In the genomic region with DNA sequence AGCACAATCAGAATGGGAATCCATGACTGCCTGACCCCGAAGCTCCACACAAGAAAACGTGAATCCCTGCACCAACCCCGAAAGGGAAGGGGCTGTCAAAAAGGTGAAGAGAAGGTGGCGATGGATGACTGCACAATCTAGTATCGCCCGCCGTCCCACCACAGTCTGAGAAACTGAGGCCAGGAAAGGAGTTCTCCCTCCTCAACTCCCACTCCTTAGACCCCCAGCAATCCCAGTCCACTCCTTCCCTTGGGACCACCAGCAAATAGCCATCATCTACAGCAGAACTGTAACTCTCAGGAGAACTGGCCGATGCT, we compare ENCODE assay signal across 8 cellular contexts. TPM values are rescaled to one million over a fixed set of nuclear protein-coding genes. Genes with fewer than 3 reads are reported as not detected.
DNase-seq lines count a peak whose midpoint lies in the region; ATAC-seq lines count a peak whose summit lies in the region.

No MANE protein-coding gene starts in this region.

- H3K4me1 Mint-ChIP-seq in activated CD4-positive, alpha-beta T cell treated with anti-CD3 and anti-CD28 coated beads for 36 hours: peaks cover 34% of the 10 kb centered on the region
- peaks cover 36% of the 10 kb centered on the region for H3K4me1 Mint-ChIP-seq in activated CD8-positive, alpha-beta T cell treated with anti-CD3 and anti-CD28 coated beads, Interleukin-2, amount 10 ng/mL, durations not matched to agents 7 days and 5 days (ENCODE audit: low read depth)

- H3K27me3 Mint-ChIP-seq in activated CD4-positive, alpha-beta T cell treated with anti-CD3 and anti-CD28 coated beads for 36 hours: no peaks in the 10 kb centered on the region
- no peaks in the 10 kb centered on the region for H3K27me3 Mint-ChIP-seq in activated CD8-positive, alpha-beta T cell treated with anti-CD3 and anti-CD28 coated beads, Interleukin-2, amount 10 ng/mL, durations not matched to agents 7 days and 5 days (ENCODE audit: low read depth)

- peaks cover 12% of the 10 kb centered on the region for H3K36me3 Mint-ChIP-seq in activated CD4-positive, alpha-beta T cell treated with anti-CD3 and anti-CD28 coated beads for 36 hours (ENCODE audit: low read depth)
- peaks cover 20% of the 10 kb centered on the region for H3K36me3 Mint-ChIP-seq in activated CD8-positive, alpha-beta T cell treated with anti-CD3 and anti-CD28 coated beads, Interleukin-2, amount 10 ng/mL, durations not matched to agents 7 days and 5 days (ENCODE audit: low read depth)

- no peaks in the 10 kb centered on the region for H3K27me3 ChIP-seq in subcutaneous abdominal adipose tissue (ENCODE audit: control insufficient read depth in 5 of 5, insufficient read depth in 4 of 5, low read length in 5 of 5)

- H3K4me1 ChIP-seq in subcutaneous abdominal adipose tissue (ENCODE audit: control insufficient read depth in 5 of 5, insufficient read depth in 5 of 5, low read length in 5 of 5): peaks cover 4 to 25% (median 21%) of the 10 kb centered on the region in 5 donors

- H3K9ac ChIP-seq in subcutaneous abdominal adipose tissue (ENCODE audit: low read length in 5 of 5): peak overlapping the region; percentile 85 to 94 (median 88)

- H3K36me3 ChIP-seq in subcutaneous abdominal adipose tissue (ENCODE audit: control insufficient read depth in 5 of 5, insufficient read depth in 5 of 5, low read length in 5 of 5): peaks cover 0 to 11% (median 7%) of the 10 kb centered on the region in 5 donors

- peak; percentile 17 for ATAC-seq in activated CD4-positive, alpha-beta T cell treated with anti-CD3 and anti-CD28 coated beads for 36 hours
- peak; percentile 10 for ATAC-seq in activated CD8-positive, alpha-beta T cell treated with anti-CD3 and anti-CD28 coated beads, Interleukin-2, amount 10 ng/mL, durations not matched to agents 7 days and 5 days
- ATAC-seq in HG02981 (IDR thresholded peaks at IDR 0.05; ENCODE audit: unreplicated experiment): no peak

- peak overlapping the region; percentile 87 for H3K27ac ChIP-seq in subcutaneous abdominal adipose tissue (ENCODE audit: low read depth, low read length)

- POLR2A ChIA-PET in activated CD4-positive, alpha-beta T cell treated with anti-CD3 and anti-CD28 coated beads for 36 hours (lab: Charles Lee): interaction anchor here (0.6 to 1.8 kb wide), 6 partner anchors 10 to 90 kb away, joined by 3 to 6 read pairs (median 3); a partner anchor contains a TSS
- POLR2A ChIA-PET in activated CD8-positive, alpha-beta T cell treated with anti-CD3 and anti-CD28 coated beads, Interleukin-2, amount 10 ng/mL, durations not matched to agents 7 days and 5 days (lab: Charles Lee): interaction anchor here (0.6 to 3.2 kb wide), 16 partner anchors 10 to 338 kb away, joined by 3 to 41 read pairs (median 6); a partner anchor contains a TSS

- H3K9me3 ChIP-seq in iPS-18c (ENCODE audit: control insufficient read depth, insufficient read depth, low read length): no peaks in the 10 kb centered on the region
- no peaks in the 10 kb centered on the region for H3K9me3 ChIP-seq in subcutaneous abdominal adipose tissue (ENCODE audit: control insufficient read depth in 5 of 5, low read length in 5 of 5)

- H3K9me3 Mint-ChIP-seq in activated CD4-positive, alpha-beta T cell treated with anti-CD3 and anti-CD28 coated beads for 36 hours (ENCODE audit: low read depth): no peaks in the 10 kb centered on the region
- no peaks in the 10 kb centered on the region for H3K9me3 Mint-ChIP-seq in activated CD8-positive, alpha-beta T cell treated with anti-CD3 and anti-CD28 coated beads, Interleukin-2, amount 10 ng/mL, durations not matched to agents 7 days and 5 days (ENCODE audit: insufficient read depth)

- peak overlapping the region; percentile 92 for H3K4me3 Mint-ChIP-seq in activated CD4-positive, alpha-beta T cell treated with anti-CD3 and anti-CD28 coated beads for 36 hours
- peak overlapping the region; percentile 96 for H3K4me3 Mint-ChIP-seq in activated CD8-positive, alpha-beta T cell treated with anti-CD3 and anti-CD28 coated beads, Interleukin-2, amount 10 ng/mL, durations not matched to agents 7 days and 5 days

- CTCF ChIA-PET in activated CD4-positive, alpha-beta T cell treated with anti-CD3 and anti-CD28 coated beads for 36 hours (lab: Charles Lee): interaction anchor here (0.9 to 2.8 kb wide), 15 partner anchors 10 to 101 kb away, joined by 3 to 36 read pairs (median 5); a partner anchor contains a TSS
- CTCF ChIA-PET in activated CD8-positive, alpha-beta T cell treated with anti-CD3 and anti-CD28 coated beads, Interleukin-2, amount 10 ng/mL, durations not matched to agents 7 days and 5 days (lab: Charles Lee): interaction anchor here (0.6 to 3.3 kb wide), 14 partner anchors 10 to 110 kb away, joined by 3 to 43 read pairs (median 4); a partner anchor contains a TSS

- no peak for DNase-seq in activated CD4-positive, alpha-beta T cell treated with anti-CD3 and anti-CD28 coated beads for 36 hours
- DNase-seq in activated CD4-positive, alpha-beta T cell treated with anti-CD3 and anti-CD28 coated beads, Interleukin-2, amount 50 U/mL, for 48 hours: no peak
- no peak for DNase-seq in activated CD8-positive, alpha-beta T cell treated with anti-CD3 and anti-CD28 coated beads, Interleukin-2, amount 10 ng/mL, durations not matched to agents 7 days and 5 days
- DNase-seq in NCI-H2171 (lab: John Stamatoyannopoulos, UW) (no peak), DMS53 treated with DMSO at 0.1 percent for 48 hours (lab: John Stamatoyannopoulos, UW; ENCODE audit: unreplicated experiment) (no peak)

- H3K4me3 ChIP-seq in iPS-18c (ENCODE audit: insufficient read depth, low read depth, low read length) (peak overlapping the region; percentile 85), subcutaneous abdominal adipose tissue (ENCODE audit: low read depth in 1 of 5, low read length in 5 of 5) (peak overlapping the region; percentile 70 to 96 (median 75))

- peak overlapping the region; percentile 89 for H3K27ac Mint-ChIP-seq in activated CD4-positive, alpha-beta T cell treated with anti-CD3 and anti-CD28 coated beads for 36 hours
- peak overlapping the region; percentile 91 for H3K27ac Mint-ChIP-seq in activated CD8-positive, alpha-beta T cell treated with anti-CD3 and anti-CD28 coated beads, Interleukin-2, amount 10 ng/mL, durations not matched to agents 7 days and 5 days

- intact Hi-C loops in activated CD4-positive, alpha-beta T cell treated with anti-CD3 and anti-CD28 coated beads for 36 hours (cut with DNase I, micrococcal nuclease): loop anchor here (1.0 to 10.0 kb wide), 7 partner anchors 10 to 945 kb away; a partner anchor contains a TSS

RNA-seq across cellular contexts. Expression of a gene that starts 0.5 kb away (rescaled TPM):
- 10 to 100 TPM; 71.4 to 73.1 TPM for total RNA-seq in activated CD4-positive, alpha-beta T cell treated with anti-CD3 and anti-CD28 coated beads for 36 hours
- 100 to 1,000 TPM; 147 to 159 TPM for total RNA-seq in activated CD8-positive, alpha-beta T cell treated with anti-CD3 and anti-CD28 coated beads, Interleukin-2, amount 10 ng/mL, durations not matched to agents 7 days and 5 days

RNA-seq across cellular contexts. Expression of a gene that starts 1.2 kb away (rescaled TPM):
- 1 to 10 TPM in 1 of 2 experiments, under 1 TPM in 1; 0.81 to 1.6 TPM for total RNA-seq in activated CD4-positive, alpha-beta T cell treated with anti-CD3 and anti-CD28 coated beads for 36 hours
- 1 to 10 TPM; 1.5 to 1.9 TPM for total RNA-seq in activated CD8-positive, alpha-beta T cell treated with anti-CD3 and anti-CD28 coated beads, Interleukin-2, amount 10 ng/mL, durations not matched to agents 7 days and 5 days

RNA-seq across cellular contexts. Expression of a gene that starts 11.1 kb away (rescaled TPM):
- 10 to 100 TPM; 21.0 to 22.7 TPM for total RNA-seq in activated CD4-positive, alpha-beta T cell treated with anti-CD3 and anti-CD28 coated beads for 36 hours
- 10 to 100 TPM; 39.4 to 39.9 TPM for total RNA-seq in activated CD8-positive, alpha-beta T cell treated with anti-CD3 and anti-CD28 coated beads, Interleukin-2, amount 10 ng/mL, durations not matched to agents 7 days and 5 days

RNA-seq across cellular contexts. Expression of a gene that starts 52.1 kb away (rescaled TPM):
- 10 to 100 TPM; 10.9 to 13.5 TPM for total RNA-seq in activated CD4-positive, alpha-beta T cell treated with anti-CD3 and anti-CD28 coated beads for 36 hours
- total RNA-seq in activated CD8-positive, alpha-beta T cell treated with anti-CD3 and anti-CD28 coated beads, Interleukin-2, amount 10 ng/mL, durations not matched to agents 7 days and 5 days: 1 to 10 TPM; 1.9 to 2.8 TPM
